1 cellular context compared by ENCODE assay signal in genomic region chr16:4209657-4210056, GRCh38.
TF ChIP-seq lines count a peak whose summit lies in the region.

No MANE protein-coding gene starts in this region.

TF ChIP-seq in HepG2, 621 proteins besides CTCF, POLR2A, EP300 and RAD21 (continued from another document):
- TF ChIP-seq NFAT5 (CRISPR knock-in tag; IDR thresholded peaks at IDR 0.05) (no peak), TBX3 (IDR thresholded peaks at IDR 0.05; ENCODE audit: borderline replicate concordance) (no peak), AHR (CRISPR knock-in tag; IDR thresholded peaks at IDR 0.05) (no peak), RBM22 (optimal IDR thresholded peaks at IDR 0.05; ENCODE audit: low read length) (no peak), SUZ12 (IDR thresholded peaks at IDR 0.05; ENCODE audit: low read depth, low read length) (no peak), DMTF1 (CRISPR knock-in tag; IDR thresholded peaks at IDR 0.05) (no peak)
